ENCODE assay signal across 8 cellular contexts in the genomic region with DNA sequence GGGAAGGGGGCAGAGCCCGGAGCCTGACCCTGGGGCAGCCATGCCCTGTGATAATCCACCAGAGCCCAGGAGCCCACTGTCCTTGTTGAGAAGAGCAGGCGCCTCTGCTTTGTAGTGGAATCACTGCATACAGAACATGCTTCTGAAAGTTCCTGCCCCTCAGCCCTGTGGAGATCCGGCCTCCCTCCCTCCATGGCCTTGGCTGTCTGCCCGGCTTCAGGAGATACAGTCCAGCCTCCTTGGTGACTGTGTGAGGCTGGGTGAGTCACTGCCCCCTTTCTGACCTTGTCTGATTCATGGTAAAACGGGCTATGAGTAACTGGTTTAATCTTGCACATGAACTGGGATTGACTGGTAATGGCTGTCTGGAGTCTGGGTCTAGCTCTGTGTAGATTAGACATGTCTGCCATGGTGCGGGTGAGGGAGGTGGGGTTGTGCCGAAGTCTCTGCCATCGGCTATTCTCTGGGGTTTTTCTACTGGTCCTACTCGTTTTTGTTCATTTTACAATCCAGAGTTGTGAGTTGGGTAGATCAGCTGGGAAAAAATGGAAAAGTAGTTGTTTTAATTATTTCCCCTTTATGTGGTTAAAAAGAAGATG.
A peak's percentile ranks its signal among the peaks of the same experiment; 100 is the strongest.
DNase-seq lines count a peak whose midpoint lies in the region; ATAC-seq and TF ChIP-seq lines count a peak whose summit lies in the region.
"Not testable (repeated sequence)": the region's sequence is repeated elsewhere in the genome, so short reads cannot be mapped to it uniquely, and the experiment has no call there.

No MANE protein-coding gene starts in this region.

- H3K27ac ChIP-seq in CD8-positive, alpha-beta T cell (ENCODE audit: low read depth, low read length) = not testable (repeated sequence)
- peak overlapping the region; percentile 98 for H3K27ac ChIP-seq in PC-3 (ENCODE audit: low read length)
- H3K27ac ChIP-seq in right atrium auricular region = peak overlapping the region; percentile 77 to 90

- H3K79me2 ChIP-seq in PC-3 (ENCODE audit: low read length) = not testable (repeated sequence)

- peak; percentile 46 for ATAC-seq in CD8-positive, alpha-beta T cell
- ATAC-seq in HG03378 (IDR thresholded peaks at IDR 0.05; ENCODE audit: unreplicated experiment) = peak; percentile 46
- ATAC-seq in PC-3 = peak; percentile 64
- peak; percentile 87 for ATAC-seq in stimulated activated naive CD8-positive, alpha-beta T cell treated with anti-CD3 and anti-CD28 coated beads, Interleukin-15, Interleukin-2, amounts not matched to agents 100 U/mL and 50 U/mL, for 24 hours

- peak overlapping the region; percentile 93 for H3K9ac ChIP-seq in PC-3 (ENCODE audit: low read length)

- H3K27me3 ChIP-seq in CD8-positive, alpha-beta T cell (ENCODE audit: insufficient read depth, low read length); PC-3 (ENCODE audit: low read length); right atrium auricular region: not testable (repeated sequence)

- H4K20me1 ChIP-seq in PC-3 (ENCODE audit: low read length) = not testable (repeated sequence)

- not testable (repeated sequence) for H3K9me2 ChIP-seq in PC-3 (replicated peaks; ENCODE audit: low read length)

- not testable (repeated sequence) for H3K4me2 ChIP-seq in PC-3 (ENCODE audit: low read length)

- DNase-seq in CD8-positive, alpha-beta T cell = not testable (repeated sequence)
- DNase-seq in PC-3 = peak; percentile 91
- DNase-seq in activated CD4-positive, alpha-beta memory T cell treated with anti-CD3 and anti-CD28 coated beads for 36 hours = peak; percentile 64
- DNase-seq in dedifferentiated amniotic fluid mesenchymal stem cell (ENCODE audit: extremely low spot score) = peak; percentile 85
- peak; percentile 98 for DNase-seq in right atrium auricular region (ENCODE audit: low spot score)
- DNase-seq in non-pigmented ciliary epithelial cell (ENCODE audit: low read depth) = peak; percentile 87
- peak; percentile 21 for DNase-seq in stimulated activated naive CD8-positive, alpha-beta T cell treated with anti-CD3 and anti-CD28 coated beads, Interleukin-15, Interleukin-2, amounts not matched to agents 100 U/mL and 50 U/mL, for 24 hours

- not testable (repeated sequence) for H3K4me3 Mint-ChIP-seq in CD8-positive, alpha-beta T cell; activated CD4-positive, alpha-beta memory T cell treated with anti-CD3 and anti-CD28 coated beads for 36 hours

- H3K27me3 Mint-ChIP-seq in CD8-positive, alpha-beta T cell (ENCODE audit: low read depth); activated CD4-positive, alpha-beta memory T cell treated with anti-CD3 and anti-CD28 coated beads for 36 hours: not testable (repeated sequence)

- not testable (repeated sequence) for H3F3A ChIP-seq in PC-3 (ENCODE audit: low read length, unreplicated experiment)

- not testable (repeated sequence) for H3K4me1 Mint-ChIP-seq in CD8-positive, alpha-beta T cell (ENCODE audit: low read depth); activated CD4-positive, alpha-beta memory T cell treated with anti-CD3 and anti-CD28 coated beads for 36 hours (ENCODE audit: low read depth)

- intact Hi-C loops in CD8-positive, alpha-beta T cell (cut with DNase I, micrococcal nuclease); PC-3 (cut with micrococcal nuclease); activated CD4-positive, alpha-beta memory T cell treated with anti-CD3 and anti-CD28 coated beads for 36 hours (cut with micrococcal nuclease): not testable (repeated sequence)

- H3K4me1 ChIP-seq in CD8-positive, alpha-beta T cell (ENCODE audit: insufficient read depth, low read length) = not testable (repeated sequence)
- peaks cover 44% of the 10 kb centered on the region for H3K4me1 ChIP-seq in PC-3 (ENCODE audit: insufficient read depth, low read length)
- peaks cover 0 to 34% of the 10 kb centered on the region in 2 donors for H3K4me1 ChIP-seq in right atrium auricular region

- not testable (repeated sequence) for H2AFZ ChIP-seq in PC-3 (ENCODE audit: low read length)

- CTCF ChIA-PET in CD8-positive, alpha-beta T cell (lab: Charles Lee); PC-3 (lab: Charles Lee); activated CD4-positive, alpha-beta memory T cell treated with anti-CD3 and anti-CD28 coated beads for 36 hours (lab: Charles Lee): not testable (repeated sequence)

- BruUV-seq in PC-3 (replicated peaks; lab: Mats Ljungman, UMichigan) = not testable (repeated sequence)

- not testable (repeated sequence) for H3K36me3 ChIP-seq in CD8-positive, alpha-beta T cell (ENCODE audit: insufficient read depth, low read length); PC-3 (ENCODE audit: low read depth, low read length); right atrium auricular region

- POLR2A ChIA-PET in CD8-positive, alpha-beta T cell (lab: Charles Lee); PC-3 (lab: Charles Lee; ENCODE audit: unreplicated experiment); activated CD4-positive, alpha-beta memory T cell treated with anti-CD3 and anti-CD28 coated beads for 36 hours (lab: Charles Lee): not testable (repeated sequence)

- not testable (repeated sequence) for H3K27ac Mint-ChIP-seq in CD8-positive, alpha-beta T cell; activated CD4-positive, alpha-beta memory T cell treated with anti-CD3 and anti-CD28 coated beads for 36 hours

- not testable (repeated sequence) for H3K9me3 Mint-ChIP-seq in CD8-positive, alpha-beta T cell; activated CD4-positive, alpha-beta memory T cell treated with anti-CD3 and anti-CD28 coated beads for 36 hours

- not testable (repeated sequence) for H3K36me3 Mint-ChIP-seq in CD8-positive, alpha-beta T cell; activated CD4-positive, alpha-beta memory T cell treated with anti-CD3 and anti-CD28 coated beads for 36 hours

- not testable (repeated sequence) for TF ChIP-seq CTCF in CD8-positive, alpha-beta T cell (IDR thresholded peaks at IDR 0.05); PC-3 (conservative IDR thresholded peaks at IDR 0.05; ENCODE audit: low read depth, low read length); right atrium auricular region (IDR thresholded peaks at IDR 0.05)

- H3K4me3 ChIP-seq in CD8-positive, alpha-beta T cell (ENCODE audit: low read depth, low read length); PC-3 (ENCODE audit: low read length); right atrium auricular region: not testable (repeated sequence)

- H3K9me3 ChIP-seq in CD8-positive, alpha-beta T cell (ENCODE audit: low read length); PC-3 (ENCODE audit: low read length); right atrium auricular region: not testable (repeated sequence)
